1 cellular context compared by ENCODE assay signal in genomic region chr2:222865301-222865700, GRCh38.
TF ChIP-seq lines count a peak whose summit lies in the region.

No MANE protein-coding gene starts in this region.

TF ChIP-seq in A549, 52 proteins besides CTCF, POLR2A, EP300 and RAD21:
- TF ChIP-seq EHF (CRISPR knock-in tag; IDR thresholded peaks at IDR 0.05) (no peak), CHD2 (IDR thresholded peaks at IDR 0.05; ENCODE audit: low read length, partially characterized antibody) (no peak), BCL3 (IDR thresholded peaks at IDR 0.05) (no peak), NPAS2 (CRISPR knock-in tag; IDR thresholded peaks at IDR 0.05; ENCODE audit: borderline replicate concordance) (no peak), RFX5 (IDR thresholded peaks at IDR 0.05) (no peak), ESRRA (IDR thresholded peaks at IDR 0.05; ENCODE audit: borderline replicate concordance, low read length) (no peak)
TF ChIP-seq in A549: peak in this region for 0.
